21 cellular contexts compared by ENCODE assay signal in the genomic region with DNA sequence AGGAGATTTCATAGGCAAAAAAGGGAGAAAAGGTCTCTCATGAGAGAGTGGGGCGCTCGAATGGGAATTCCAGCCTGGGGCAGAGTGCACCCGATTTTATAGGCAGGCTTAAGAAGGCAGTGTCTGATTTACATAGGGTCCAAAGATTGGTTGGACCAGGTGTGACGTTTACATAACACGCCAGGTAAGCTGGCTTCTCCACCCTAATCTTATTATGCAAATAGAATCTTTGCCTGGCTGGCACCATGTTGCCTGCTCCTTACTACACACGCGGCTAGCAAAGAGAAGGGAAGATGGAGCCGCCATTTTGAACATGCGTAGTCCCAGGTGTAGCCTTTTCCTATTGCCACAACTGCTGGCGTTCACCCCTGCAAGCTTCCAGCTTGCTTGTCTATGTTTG.
DNase-seq lines count a peak whose midpoint lies in the region; ATAC-seq and TF ChIP-seq lines count a peak whose summit lies in the region.
"Had no signal": no experiment of that assay in that cellular context is flagged by ENCODE, and none has a peak within 500 bp of the region (broad histone marks: within the 10 kb centered on the region; RNA-seq: fewer than 3 reads in every experiment).

No MANE protein-coding gene starts in this region.

- peaks cover 23% of the 10 kb centered on the region for H3F3A ChIP-seq in GM23338 (replicated peaks; ENCODE audit: low read depth)

- H3K36me3 ChIP-seq in GM23338 (ENCODE audit: insufficient read depth) (no peaks in the 10 kb centered on the region; the same call in 1 of the 2 replicates), skeletal muscle satellite cell (ENCODE audit: insufficient read depth, low read length) (no peaks in the 10 kb centered on the region), lower lobe of right lung (no peaks in the 10 kb centered on the region), uterus (no peaks in the 10 kb centered on the region)
- H3K36me3 ChIP-seq: colonic mucosa, left lung, neural progenitor cell, prostate gland, WERI-Rb-1 had no signal

- H3K9ac ChIP-seq in skeletal muscle satellite cell (ENCODE audit: low read depth, low read length) = peak overlapping the region; percentile 14
- H3K9ac ChIP-seq: neural progenitor cell had no signal

- ATAC-seq in GM23338 = no peak
- ATAC-seq in lower lobe of right lung = no peak
- ATAC-seq in GM21576 (IDR thresholded peaks at IDR 0.05; ENCODE audit: unreplicated experiment) = no peak
- ATAC-seq: left lung had no signal

- H3K27me3 Mint-ChIP-seq in GM23338 (ENCODE audit: insufficient read depth, low read depth, poor library complexity) (peaks cover 27% of the 10 kb centered on the region), chondrocyte (ENCODE audit: low read depth) (no peaks in the 10 kb centered on the region)
- H3K27me3 Mint-ChIP-seq: brain had no signal

- H3K27me3 ChIP-seq in GM23338 (ENCODE audit: insufficient read depth) (no peaks in the 10 kb centered on the region; the same call in 1 of the 2 replicates), skeletal muscle satellite cell (ENCODE audit: control insufficient read depth, insufficient read depth, low read length) (no peaks in the 10 kb centered on the region), lower lobe of right lung (ENCODE audit: low read depth) (peaks cover 56% of the 10 kb centered on the region), uterus (peaks cover 0 to 8% of the 10 kb centered on the region in 2 donors)

- TF ChIP-seq CTCF in GM23338 (conservative IDR thresholded peaks at IDR 0.05; ENCODE audit: low read depth in 2 of 2) = no peak
- no peak for TF ChIP-seq CTCF in chondrocyte (IDR thresholded peaks at IDR 0.05)
- no peak for TF ChIP-seq CTCF in lower lobe of right lung (IDR thresholded peaks at IDR 0.05)
- no peak for TF ChIP-seq CTCF in uterus (IDR thresholded peaks at IDR 0.05)

- no peak overlapping the region for H2AFZ ChIP-seq in GM23338
- H2AFZ ChIP-seq: neural progenitor cell had no signal

- H3K4me1 Mint-ChIP-seq in GM23338 = peaks cover 23% of the 10 kb centered on the region
- H3K4me1 Mint-ChIP-seq in chondrocyte (ENCODE audit: low read depth) = peaks cover 10% of the 10 kb centered on the region
- H3K4me1 Mint-ChIP-seq: neural progenitor cell had no signal

- no peak overlapping the region for H3K4me3 Mint-ChIP-seq in GM23338
- no peak overlapping the region for H3K4me3 Mint-ChIP-seq in chondrocyte (ENCODE audit: unreplicated experiment)
- H3K4me3 Mint-ChIP-seq: CD4-positive, CD25-positive, alpha-beta regulatory T cell; neural progenitor cell had no signal

- H3K36me3 Mint-ChIP-seq in GM23338 (ENCODE audit: low read depth) (peaks cover 10% of the 10 kb centered on the region; the same call in 2 of the 3 replicates), chondrocyte (ENCODE audit: low read depth) (no peaks in the 10 kb centered on the region)
- H3K36me3 Mint-ChIP-seq: brain; CD4-positive, CD25-positive, alpha-beta regulatory T cell; neural progenitor cell had no signal

- peaks cover 18% of the 10 kb centered on the region for H3K79me2 ChIP-seq in GM23338 (replicated peaks; ENCODE audit: insufficient read depth)

- intact Hi-C loops in lower lobe of right lung (cut with DNase I) (no loop called here), uterus (cut with DNase I; ENCODE audit: low total_unique reads) (no loop called here)

- H3K27ac ChIP-seq in GM23338 (ENCODE audit: low read depth) = no peak overlapping the region
- H3K27ac ChIP-seq in lower lobe of right lung = no peak overlapping the region
- no peak overlapping the region for H3K27ac ChIP-seq in uterus
- H3K27ac ChIP-seq: colonic mucosa, left lung, neural progenitor cell, prostate gland, WERI-Rb-1 had no signal

- H3K4me2 ChIP-seq in GM23338 (peak overlapping the region; percentile 76; the same call in 1 of the 2 replicates), skeletal muscle satellite cell (ENCODE audit: low read length) (peak overlapping the region; percentile 55)
- H3K4me2 ChIP-seq: neural progenitor cell had no signal

- no peak overlapping the region for H3K27ac Mint-ChIP-seq in GM23338
- no peak overlapping the region for H3K27ac Mint-ChIP-seq in chondrocyte (ENCODE audit: unreplicated experiment)
- H3K27ac Mint-ChIP-seq: brain; CD4-positive, CD25-positive, alpha-beta regulatory T cell; neural progenitor cell had no signal

- peaks cover 21% of the 10 kb centered on the region for H3K9me2 ChIP-seq in GM23338 (ENCODE audit: insufficient read depth)

- H3K4me3 ChIP-seq in GM23338 (no peak overlapping the region), skeletal muscle satellite cell (ENCODE audit: low read length) (peak overlapping the region; percentile 27), lower lobe of right lung (no peak overlapping the region), uterus (no peak overlapping the region)
- H3K4me3 ChIP-seq: colonic mucosa, left lung, neural progenitor cell, prostate gland had no signal

- DNase-seq in GM23338 (ENCODE audit: low spot score) (no peak), NCI-H2081 treated with DMSO at 0.1 percent for 48 hours (lab: John Stamatoyannopoulos, UW) (peak; percentile 87), chondrocyte (ENCODE audit: low spot score) (peak; percentile 14), lower lobe of right lung (no peak), uterus (no peak)
- DNase-seq: activated CD8-positive, alpha-beta memory T cell treated with anti-CD3 and anti-CD28 coated beads, Interleukin-2, amount 50 U/mL, for 4 hours; activated effector memory CD4-positive, alpha-beta T cell treated with anti-CD3 and anti-CD28 coated beads, Interleukin-2, amount 50 U/mL, for 16 hours; CD4-positive, CD25-positive, alpha-beta regulatory T cell; colonic mucosa; DMS79; glutamatergic neuron; KG1; left lung; NCI-H2029 treated with DMSO at 0.1 percent for 48 hours; SHP77 treated with DMSO at 0.1 percent for 48 hours; WERI-Rb-1 had no signal

- peaks cover 36% of the 10 kb centered on the region for H3K4me1 ChIP-seq in GM23338 (ENCODE audit: insufficient read depth)
- peaks cover 37% of the 10 kb centered on the region for H3K4me1 ChIP-seq in skeletal muscle satellite cell (ENCODE audit: control insufficient read depth, insufficient read depth, low read length)
- H3K4me1 ChIP-seq in lower lobe of right lung = peaks cover 8% of the 10 kb centered on the region
- H3K4me1 ChIP-seq in uterus = peaks cover 0 to 4% of the 10 kb centered on the region in 2 donors
- H3K4me1 ChIP-seq: colonic mucosa, neural progenitor cell, prostate gland had no signal

- peaks cover 3% of the 10 kb centered on the region for H3K9me3 ChIP-seq in skeletal muscle satellite cell (replicated peaks; ENCODE audit: low read length)
- no peaks in the 10 kb centered on the region for H3K9me3 ChIP-seq in lower lobe of right lung
- no peaks in the 10 kb centered on the region for H3K9me3 ChIP-seq in uterus
- H3K9me3 ChIP-seq: colonic mucosa, left lung, prostate gland had no signal

- no peaks in the 10 kb centered on the region for H4K20me1 ChIP-seq in GM23338 (replicated peaks; ENCODE audit: insufficient read depth)

- H3K9me3 Mint-ChIP-seq in GM23338 (no peaks in the 10 kb centered on the region; the same call in 2 of the 3 replicates), chondrocyte (ENCODE audit: low read depth) (no peaks in the 10 kb centered on the region)
- H3K9me3 Mint-ChIP-seq: CD4-positive, CD25-positive, alpha-beta regulatory T cell; neural progenitor cell had no signal

- no peak for TF ChIP-seq POLR2A in uterus (IDR thresholded peaks at IDR 0.05)

TF ChIP-seq in GM23338, 12 proteins besides CTCF, POLR2A, EP300 and RAD21:
- no peak for TF ChIP-seq CREB1 (CRISPR knock-in tag; IDR thresholded peaks at IDR 0.05; ENCODE audit: low read depth)
- TF ChIP-seq, protein P1, sequence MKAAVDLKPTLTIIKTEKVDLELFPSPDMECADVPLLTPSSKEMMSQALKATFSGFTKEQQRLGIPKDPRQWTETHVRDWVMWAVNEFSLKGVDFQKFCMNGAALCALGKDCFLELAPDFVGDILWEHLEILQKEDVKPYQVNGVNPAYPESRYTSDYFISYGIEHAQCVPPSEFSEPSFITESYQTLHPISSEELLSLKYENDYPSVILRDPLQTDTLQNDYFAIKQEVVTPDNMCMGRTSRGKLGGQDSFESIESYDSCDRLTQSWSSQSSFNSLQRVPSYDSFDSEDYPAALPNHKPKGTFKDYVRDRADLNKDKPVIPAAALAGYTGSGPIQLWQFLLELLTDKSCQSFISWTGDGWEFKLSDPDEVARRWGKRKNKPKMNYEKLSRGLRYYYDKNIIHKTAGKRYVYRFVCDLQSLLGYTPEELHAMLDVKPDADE (IDR thresholded peaks at IDR 0.05) = no peak
- no peak for TF ChIP-seq POLR2AphosphoS5 (IDR thresholded peaks at IDR 0.05; ENCODE audit: low read depth)
- no peak for TF ChIP-seq JUNB (IDR thresholded peaks at IDR 0.05; ENCODE audit: unreplicated experiment)
- TF ChIP-seq EZH2phosphoT487 (IDR thresholded peaks at IDR 0.05; ENCODE audit: unreplicated experiment) = no peak
- no peak for TF ChIP-seq ZNF331 (CRISPR knock-in tag; IDR thresholded peaks at IDR 0.05; ENCODE audit: low read depth)
- TF ChIP-seq ZNF114 (CRISPR knock-in tag; IDR thresholded peaks at IDR 0.05) = no peak
- TF ChIP-seq NANOG (IDR thresholded peaks at IDR 0.05; ENCODE audit: borderline replicate concordance) = no peak
- no peak for TF ChIP-seq STAT1 (IDR thresholded peaks at IDR 0.05; ENCODE audit: unreplicated experiment)
- no peak for TF ChIP-seq EZH2 (IDR thresholded peaks at IDR 0.05; ENCODE audit: low read depth, unreplicated experiment)

Comparison
In these comparisons a context has a peak if more than half of its experiments do, and no peak if none do; other contexts are left out.
1. DNase-seq: peak in NCI-H2081 treated with DMSO at 0.1 percent for 48 hours (single experiment) and chondrocyte (single experiment); none in GM23338 (single experiment), lower lobe of right lung (single experiment) and uterus (0 of 2).